ENCODE assay signal across 21 cellular contexts in the genomic region with DNA sequence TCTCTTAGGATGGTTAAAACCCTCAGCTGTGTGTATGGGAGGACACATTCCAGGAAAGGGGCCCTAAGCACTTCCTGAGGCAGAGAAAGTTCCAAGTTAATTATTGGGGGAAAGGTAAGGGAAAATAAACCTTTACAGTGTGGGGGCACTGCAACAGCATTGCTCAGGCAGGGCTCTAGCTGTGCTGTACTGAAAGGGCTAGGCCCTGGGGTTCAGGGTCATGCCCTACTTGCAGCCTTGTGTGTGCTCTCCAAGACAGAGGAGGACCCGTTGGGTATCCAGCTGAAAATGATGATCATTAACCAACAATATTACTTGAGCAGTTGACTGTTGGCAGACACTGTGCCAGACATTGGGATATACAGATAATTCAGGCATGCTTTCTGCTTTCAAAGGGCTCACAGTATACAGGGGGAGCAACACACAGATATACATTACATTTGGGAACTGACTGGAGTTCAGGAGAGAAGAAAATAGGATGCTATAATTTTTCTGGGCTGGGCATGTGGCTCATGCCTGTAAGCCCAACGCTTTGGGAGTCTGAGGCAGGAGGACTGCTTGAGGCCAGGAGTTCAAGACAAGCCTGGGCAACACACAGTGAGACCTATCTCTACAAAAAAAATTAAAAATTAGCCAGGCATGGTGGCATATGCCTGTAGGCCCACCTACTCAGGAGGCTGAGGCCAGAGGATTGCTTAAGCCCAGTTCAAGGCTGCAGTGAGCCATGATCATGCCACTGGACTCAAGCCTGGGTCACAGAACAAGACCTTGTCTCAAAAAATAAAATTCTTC. TPM values are rescaled to one million over a fixed set of nuclear protein-coding genes. Genes with fewer than 3 reads are reported as not detected.
A peak's percentile ranks its signal among the peaks of the same experiment; 100 is the strongest.
DNase-seq lines count a peak whose midpoint lies in the region; ATAC-seq and TF ChIP-seq lines count a peak whose summit lies in the region.
"Had no signal": no experiment of that assay in that cellular context is flagged by ENCODE, and none has a peak within 500 bp of the region (broad histone marks: within the 10 kb centered on the region; RNA-seq: fewer than 3 reads in every experiment).

No MANE protein-coding gene starts in this region.

- TF ChIP-seq CTCF in WTC11 (IDR thresholded peaks at IDR 0.05) = no peak

- no peaks in the 10 kb centered on the region for H3K27me3 Mint-ChIP-seq in activated T-cell treated with anti-CD3 and anti-CD28 coated beads, Interleukin-2, amount 50 U/mL, for 24 hours
- H3K27me3 Mint-ChIP-seq in CD4-positive, alpha-beta memory T cell = no peaks in the 10 kb centered on the region
- H3K27me3 Mint-ChIP-seq in WTC11 (ENCODE audit: low read depth) = no peaks in the 10 kb centered on the region
- H3K27me3 Mint-ChIP-seq in naive thymus-derived CD4-positive, alpha-beta T cell = no peaks in the 10 kb centered on the region
- no peaks in the 10 kb centered on the region for H3K27me3 Mint-ChIP-seq in activated CD4-positive, alpha-beta memory T cell treated with anti-CD3 and anti-CD28 coated beads, Interleukin-2, amount 10 ng/mL, durations not matched to agents 7 days and 5 days
- H3K27me3 Mint-ChIP-seq: IgD-negative memory B cell had no signal

- peak overlapping the region; percentile 29 for H3K27ac Mint-ChIP-seq in activated T-cell treated with anti-CD3 and anti-CD28 coated beads, Interleukin-2, amount 50 U/mL, for 24 hours
- H3K27ac Mint-ChIP-seq in CD4-positive, alpha-beta memory T cell = peak overlapping the region in 4 of 7 donors; percentile 8 to 77 (median 34)
- H3K27ac Mint-ChIP-seq in WTC11 = peak overlapping the region; percentile 76
- peak overlapping the region in 5 of 9 donors; percentile 14 to 66 (median 48) for H3K27ac Mint-ChIP-seq in naive thymus-derived CD4-positive, alpha-beta T cell
- no peak overlapping the region for H3K27ac Mint-ChIP-seq in activated CD4-positive, alpha-beta memory T cell treated with anti-CD3 and anti-CD28 coated beads, Interleukin-2, amount 10 ng/mL, durations not matched to agents 7 days and 5 days
- H3K27ac Mint-ChIP-seq: HFFc6 had no signal

- no peak for DNase-seq in activated T-cell treated with anti-CD3 and anti-CD28 coated beads, Interleukin-2, amount 50 U/mL, for 24 hours
- DNase-seq in activated T-cell treated with anti-CD3 and anti-CD28 coated beads, Interleukin-2, amount 50 U/mL, for 1 hour = no peak
- no peak for DNase-seq in CD4-positive, alpha-beta memory T cell
- DNase-seq in WTC11 (ENCODE audit: low spot score) (no peak), mucosa of gallbladder (ENCODE audit: low spot score) (no peak)
- DNase-seq in naive thymus-derived CD4-positive, alpha-beta T cell = no peak
- DNase-seq in activated CD4-positive, alpha-beta memory T cell treated with anti-CD3 and anti-CD28 coated beads, Interleukin-2, amount 10 ng/mL, durations not matched to agents 7 days and 5 days = no peak
- DNase-seq: 8988T, COR-L47, DMS153, EL, HFFc6, NCI-H1417 treated with DMSO at 0.1 percent for 48 hours, NCI-H2029, NCI-H2171 treated with DMSO at 0.1 percent for 48 hours, NCI-H82 had no signal

- intact Hi-C loops in CD4-positive, alpha-beta memory T cell (cut with micrococcal nuclease) = no loop called here
- intact Hi-C loops in naive thymus-derived CD4-positive, alpha-beta T cell (cut with micrococcal nuclease) = no loop called here

- no peak overlapping the region for H3K4me3 ChIP-seq in CD4-positive, alpha-beta memory T cell (ENCODE audit: low read length in 2 of 2)
- H3K4me3 ChIP-seq in naive thymus-derived CD4-positive, alpha-beta T cell (ENCODE audit: low read length) = no peak overlapping the region
- H3K4me3 ChIP-seq: BLaER1 had no signal

- H3K36me3 ChIP-seq in CD4-positive, alpha-beta memory T cell (ENCODE audit: insufficient read depth, low read length) = peaks cover 21% of the 10 kb centered on the region
- H3K36me3 ChIP-seq in naive thymus-derived CD4-positive, alpha-beta T cell (ENCODE audit: control insufficient read depth in 2 of 3, insufficient read depth in 3 of 3, low read length in 3 of 3) = peaks cover 0 to 27% (median 6%) of the 10 kb centered on the region in 3 experiments

- CTCF ChIA-PET in CD4-positive, alpha-beta memory T cell (lab: Charles Lee; ENCODE audit: partially characterized antibody) = no interaction called here
- CTCF ChIA-PET in WTC11 (lab: Charles Lee) = no interaction called here
- CTCF ChIA-PET in naive thymus-derived CD4-positive, alpha-beta T cell (lab: Charles Lee) = no interaction called here
- CTCF ChIA-PET in activated CD4-positive, alpha-beta memory T cell treated with anti-CD3 and anti-CD28 coated beads, Interleukin-2, amount 10 ng/mL, durations not matched to agents 7 days and 5 days (lab: Charles Lee) = interaction anchor here (1.1 kb wide), 1 partner anchor 207 kb away, joined by 3 read pairs; no protein-coding TSS in a partner anchor

- no peak overlapping the region for H3K4me3 Mint-ChIP-seq in activated T-cell treated with anti-CD3 and anti-CD28 coated beads, Interleukin-2, amount 50 U/mL, for 24 hours
- no peak overlapping the region for H3K4me3 Mint-ChIP-seq in CD4-positive, alpha-beta memory T cell
- H3K4me3 Mint-ChIP-seq in WTC11 = no peak overlapping the region
- H3K4me3 Mint-ChIP-seq in naive thymus-derived CD4-positive, alpha-beta T cell = no peak overlapping the region
- no peak overlapping the region for H3K4me3 Mint-ChIP-seq in activated CD4-positive, alpha-beta memory T cell treated with anti-CD3 and anti-CD28 coated beads, Interleukin-2, amount 10 ng/mL, durations not matched to agents 7 days and 5 days
- H3K4me3 Mint-ChIP-seq: HFFc6, IgD-negative memory B cell had no signal

- no peak for ATAC-seq in WTC11
- ATAC-seq in naive thymus-derived CD4-positive, alpha-beta T cell = no peak
- ATAC-seq in HG02759 (IDR thresholded peaks at IDR 0.05; ENCODE audit: unreplicated experiment) = no peak

- no peaks in the 10 kb centered on the region for H3K9me3 ChIP-seq in CD4-positive, alpha-beta memory T cell (ENCODE audit: control insufficient read depth in 1 of 2, low read length in 2 of 2)
- no peaks in the 10 kb centered on the region for H3K9me3 ChIP-seq in naive thymus-derived CD4-positive, alpha-beta T cell (ENCODE audit: control insufficient read depth in 2 of 3, low read length in 3 of 3)
- H3K9me3 ChIP-seq: BLaER1 had no signal

- no peak overlapping the region for H3K27ac ChIP-seq in CD4-positive, alpha-beta memory T cell (ENCODE audit: low read depth, low read length)
- no peak overlapping the region for H3K27ac ChIP-seq in naive thymus-derived CD4-positive, alpha-beta T cell (ENCODE audit: low read depth, low read length)
- H3K27ac ChIP-seq: BLaER1 had no signal

- POLR2A ChIA-PET in CD4-positive, alpha-beta memory T cell (lab: Charles Lee; ENCODE audit: partially characterized antibody) = interaction anchor here (0.6 to 1.0 kb wide), 2 partner anchors 21 to 86 kb away, joined by 3 read pairs; no protein-coding TSS in a partner anchor
- POLR2A ChIA-PET in WTC11 (lab: Charles Lee) = no interaction called here
- POLR2A ChIA-PET in naive thymus-derived CD4-positive, alpha-beta T cell (lab: Charles Lee) = interaction anchor here (0.6 to 2.9 kb wide), 3 partner anchors 9 to 604 kb away, joined by 3 to 7 read pairs (median 5); partner anchors contain the start of gene RPL7L1
- POLR2A ChIA-PET in activated CD4-positive, alpha-beta memory T cell treated with anti-CD3 and anti-CD28 coated beads, Interleukin-2, amount 10 ng/mL, durations not matched to agents 7 days and 5 days (lab: Charles Lee) = interaction anchor here (0.8 kb wide), 1 partner anchor 9 kb away, joined by 3 read pairs; the partner anchor contains the start of gene RPL7L1

- no peaks in the 10 kb centered on the region for H3K4me1 Mint-ChIP-seq in activated T-cell treated with anti-CD3 and anti-CD28 coated beads, Interleukin-2, amount 50 U/mL, for 24 hours (ENCODE audit: low read depth)
- H3K4me1 Mint-ChIP-seq in CD4-positive, alpha-beta memory T cell = peaks cover 0 to 3% (median 1%) of the 10 kb centered on the region in 4 donors
- no peaks in the 10 kb centered on the region for H3K4me1 Mint-ChIP-seq in WTC11
- H3K4me1 Mint-ChIP-seq in naive thymus-derived CD4-positive, alpha-beta T cell = peaks cover 0 to 3% (median 0%) of the 10 kb centered on the region in 7 donors
- no peaks in the 10 kb centered on the region for H3K4me1 Mint-ChIP-seq in activated CD4-positive, alpha-beta memory T cell treated with anti-CD3 and anti-CD28 coated beads, Interleukin-2, amount 10 ng/mL, durations not matched to agents 7 days and 5 days

- H3K4me1 ChIP-seq in CD4-positive, alpha-beta memory T cell (ENCODE audit: insufficient read depth, low read length) = no peaks in the 10 kb centered on the region
- no peaks in the 10 kb centered on the region for H3K4me1 ChIP-seq in naive thymus-derived CD4-positive, alpha-beta T cell (ENCODE audit: control insufficient read depth in 2 of 2, insufficient read depth in 2 of 2, low read length in 2 of 2)

- H3K9me3 Mint-ChIP-seq in activated T-cell treated with anti-CD3 and anti-CD28 coated beads, Interleukin-2, amount 50 U/mL, for 24 hours = no peaks in the 10 kb centered on the region
- no peaks in the 10 kb centered on the region for H3K9me3 Mint-ChIP-seq in CD4-positive, alpha-beta memory T cell
- H3K9me3 Mint-ChIP-seq in WTC11 = no peaks in the 10 kb centered on the region
- no peaks in the 10 kb centered on the region for H3K9me3 Mint-ChIP-seq in naive thymus-derived CD4-positive, alpha-beta T cell
- H3K9me3 Mint-ChIP-seq in activated CD4-positive, alpha-beta memory T cell treated with anti-CD3 and anti-CD28 coated beads, Interleukin-2, amount 10 ng/mL, durations not matched to agents 7 days and 5 days = no peaks in the 10 kb centered on the region
- H3K9me3 Mint-ChIP-seq: HFFc6, IgD-negative memory B cell had no signal

- H3K36me3 Mint-ChIP-seq in activated T-cell treated with anti-CD3 and anti-CD28 coated beads, Interleukin-2, amount 50 U/mL, for 24 hours (ENCODE audit: low read depth) = peaks cover 29% of the 10 kb centered on the region
- peaks cover 24 to 26% of the 10 kb centered on the region in 2 donors for H3K36me3 Mint-ChIP-seq in CD4-positive, alpha-beta memory T cell
- H3K36me3 Mint-ChIP-seq in WTC11 = peaks cover 5% of the 10 kb centered on the region; the same call in 1 of the 2 replicates
- H3K36me3 Mint-ChIP-seq in naive thymus-derived CD4-positive, alpha-beta T cell = peaks cover 0 to 19% (median 6%) of the 10 kb centered on the region in 5 donors
- peaks cover 15% of the 10 kb centered on the region for H3K36me3 Mint-ChIP-seq in activated CD4-positive, alpha-beta memory T cell treated with anti-CD3 and anti-CD28 coated beads, Interleukin-2, amount 10 ng/mL, durations not matched to agents 7 days and 5 days (ENCODE audit: low read depth)

- H3K27me3 ChIP-seq in CD4-positive, alpha-beta memory T cell (ENCODE audit: insufficient read depth, low read length) = no peaks in the 10 kb centered on the region
- H3K27me3 ChIP-seq in naive thymus-derived CD4-positive, alpha-beta T cell (ENCODE audit: control insufficient read depth in 2 of 2, insufficient read depth in 2 of 2, low read length in 2 of 2) = no peaks in the 10 kb centered on the region
- H3K27me3 ChIP-seq: BLaER1 had no signal

RNA-seq across cellular contexts. Expression of gene RPL7L1, which starts 9.1 kb away (rescaled TPM):
- total RNA-seq in CD4-positive, alpha-beta memory T cell = 10 to 100 TPM; 89.2 to 89.8 TPM
- polyA plus RNA-seq in CD4-positive, alpha-beta memory T cell = 10 to 100 TPM; 39.6 to 82.2 TPM
- 91.4 to 107 TPM (median 93.0 TPM) in 3 replicates for total RNA-seq in WTC11 (2021)
- 10 to 100 TPM; 65.6 to 91.7 (median 78.1) TPM for total RNA-seq in naive thymus-derived CD4-positive, alpha-beta T cell
- 10 to 100 TPM; 71.4 to 90.7 TPM for polyA plus RNA-seq in naive thymus-derived CD4-positive, alpha-beta T cell
- 10 to 100 TPM; 71.4 to 74.2 TPM for total RNA-seq in activated CD4-positive, alpha-beta memory T cell treated with anti-CD3 and anti-CD28 coated beads, Interleukin-2, amount 10 ng/mL, durations not matched to agents 7 days and 5 days
- 61.1 TPM for total RNA-seq in mucosa of gallbladder

RNA-seq across cellular contexts. Expression of gene PTCRA, which starts 45.5 kb away (rescaled TPM):
- total RNA-seq in CD4-positive, alpha-beta memory T cell = not detected
- polyA plus RNA-seq in CD4-positive, alpha-beta memory T cell = not detected
- total RNA-seq in WTC11 (2021) (not detected in 3 replicates), mucosa of gallbladder (0.37 TPM)
- under 1 TPM in 2 of 5 experiments, not detected in 3; 0.56 to 0.93 TPM for total RNA-seq in naive thymus-derived CD4-positive, alpha-beta T cell
- not detected for polyA plus RNA-seq in naive thymus-derived CD4-positive, alpha-beta T cell
- not detected for total RNA-seq in activated CD4-positive, alpha-beta memory T cell treated with anti-CD3 and anti-CD28 coated beads, Interleukin-2, amount 10 ng/mL, durations not matched to agents 7 days and 5 days
- total RNA-seq: H4, HFFc6, NCI-H460 had no signal

RNA-seq across cellular contexts. Expression of gene CNPY3, which starts 58.9 kb away (rescaled TPM):
- 10 to 100 TPM; 83.4 to 86.7 TPM for total RNA-seq in CD4-positive, alpha-beta memory T cell
- 10 to 100 TPM; 92.7 to 95.8 TPM for polyA plus RNA-seq in CD4-positive, alpha-beta memory T cell
- total RNA-seq in WTC11 (2021) (67.0 to 88.7 TPM (median 86.5 TPM) in 3 replicates), mucosa of gallbladder (88.9 TPM)
- 10 to 100 TPM; 58.6 to 98.9 (median 87.4) TPM for total RNA-seq in naive thymus-derived CD4-positive, alpha-beta T cell
- 100 to 1,000 TPM in 1 of 2 donors, 10 to 100 TPM in 1; 92.7 to 134 TPM for polyA plus RNA-seq in naive thymus-derived CD4-positive, alpha-beta T cell
- 10 to 100 TPM; 51.1 to 53.2 TPM for total RNA-seq in activated CD4-positive, alpha-beta memory T cell treated with anti-CD3 and anti-CD28 coated beads, Interleukin-2, amount 10 ng/mL, durations not matched to agents 7 days and 5 days
